ENCODE assay signal across 20 cellular contexts in genomic region chr7:120680986-120681385, GRCh38.
A peak's percentile ranks its signal among the peaks of the same experiment; 100 is the strongest.
DNase-seq lines count a peak whose midpoint lies in the region; ATAC-seq and TF ChIP-seq lines count a peak whose summit lies in the region.
"Had no signal": no experiment of that assay in that cellular context is flagged by ENCODE, and none has a peak within 500 bp of the region (broad histone marks: within the 10 kb centered on the region; RNA-seq: fewer than 3 reads in every experiment).

No MANE protein-coding gene starts in this region.

- no peaks in the 10 kb centered on the region for H3K36me3 Mint-ChIP-seq in neural crest cell (ENCODE audit: low read depth)
- H3K36me3 Mint-ChIP-seq: CD14-positive monocyte; CD8-positive, alpha-beta memory T cell had no signal

- H3K9me3 Mint-ChIP-seq in neural crest cell = no peaks in the 10 kb centered on the region
- H3K9me3 Mint-ChIP-seq: CD4-positive, alpha-beta T cell; CD8-positive, alpha-beta memory T cell; HFFc6 had no signal

- WGBS in heart right ventricle, 2 donors = 59 to 87% methylated on average over 1 of the region's 1 CpG

- H3K9me3 ChIP-seq in heart right ventricle (no peaks in the 10 kb centered on the region), right atrium auricular region (no peaks in the 10 kb centered on the region)
- H3K9me3 ChIP-seq: A549, HAP-1 had no signal

- H3K27me3 Mint-ChIP-seq in neural crest cell (ENCODE audit: low read depth) = no peaks in the 10 kb centered on the region
- H3K27me3 Mint-ChIP-seq: CD4-positive, alpha-beta T cell; CD8-positive, alpha-beta memory T cell had no signal

- ATAC-seq in heart right ventricle = peak in 5 of 8 donors; percentile 19 to 61 (median 45)
- no peak for ATAC-seq in GM18907 (IDR thresholded peaks at IDR 0.05; ENCODE audit: unreplicated experiment)
- ATAC-seq: A549, GM12878 had no signal

- DNase-seq in heart right ventricle (peak in 1 of 2 donors; percentile 7), right atrium auricular region (ENCODE audit: low spot score) (no peak), fibroblast of gingiva (ENCODE audit: low read depth) (peak; percentile 11), neural crest cell (ENCODE audit: low read depth, low spot score) (no peak), germinal center (ENCODE audit: low spot score) (no peak)
- DNase-seq: 8988T; ACHN; CD4-positive, alpha-beta T cell; CD8-positive, alpha-beta memory T cell; DMS 273 treated with DMSO at 0.1 percent for 48 hours; DMS79; EL; GDM1; GOT3; HFFc6 had no signal

- no peaks in the 10 kb centered on the region for H3K36me3 ChIP-seq in heart right ventricle
- no peaks in the 10 kb centered on the region for H3K36me3 ChIP-seq in right atrium auricular region
- H3K36me3 ChIP-seq: HAP-1 had no signal

- no peak overlapping the region for H3K4me3 Mint-ChIP-seq in neural crest cell
- H3K4me3 Mint-ChIP-seq: CD4-positive, alpha-beta T cell; CD8-positive, alpha-beta memory T cell; HFFc6 had no signal

- no peak for TF ChIP-seq CTCF in heart right ventricle (IDR thresholded peaks at IDR 0.05)
- TF ChIP-seq CTCF in right atrium auricular region (IDR thresholded peaks at IDR 0.05) = no peak
- no peak for TF ChIP-seq CTCF in neural crest cell (conservative IDR thresholded peaks at IDR 0.05)

- no peak overlapping the region for H3K4me3 ChIP-seq in heart right ventricle
- no peak overlapping the region for H3K4me3 ChIP-seq in right atrium auricular region
- H3K4me3 ChIP-seq: A549, GM12878, HAP-1 had no signal

- H3K27ac ChIP-seq in heart right ventricle (no peak overlapping the region), right atrium auricular region (no peak overlapping the region)
- H3K27ac ChIP-seq: A549 had no signal

- H3K27me3 ChIP-seq in heart right ventricle = peaks cover 0 to 79% (median 0%) of the 10 kb centered on the region in 7 donors
- H3K27me3 ChIP-seq in right atrium auricular region = no peaks in the 10 kb centered on the region

- H3K27ac Mint-ChIP-seq in neural crest cell (ENCODE audit: unreplicated experiment) = peak overlapping the region; percentile 31
- H3K27ac Mint-ChIP-seq: CD14-positive monocyte; CD4-positive, alpha-beta T cell; CD8-positive, alpha-beta memory T cell; HFFc6 had no signal

- intact Hi-C loops in heart right ventricle (cut with DNase I) = no loop called here

- H3K4me1 Mint-ChIP-seq in neural crest cell = peaks cover 7% of the 10 kb centered on the region
- H3K4me1 Mint-ChIP-seq: CD8-positive, alpha-beta memory T cell had no signal

- no peaks in the 10 kb centered on the region for H3K4me1 ChIP-seq in heart right ventricle
- H3K4me1 ChIP-seq in right atrium auricular region = no peaks in the 10 kb centered on the region
- H3K4me1 ChIP-seq: A549 had no signal
